ENCODE assay signal across 8 cellular contexts in genomic region chr17:38349097-38349904, GRCh38. TPM values are rescaled to one million over a fixed set of nuclear protein-coding genes. Genes with fewer than 3 reads are reported as not detected.
A peak's percentile ranks its signal among the peaks of the same experiment; 100 is the strongest.
DNase-seq lines count a peak whose midpoint lies in the region; ATAC-seq and TF ChIP-seq lines count a peak whose summit lies in the region.

No MANE protein-coding gene starts in this region.

- no peak overlapping the region for H3K4me3 Mint-ChIP-seq in CD14-positive monocyte

- no peak overlapping the region for H3K4me3 ChIP-seq in ectodermal cell (ENCODE audit: insufficient read depth, low read depth, low read length)

- peaks cover 12% of the 10 kb centered on the region for H3K4me1 ChIP-seq in ectodermal cell (ENCODE audit: control insufficient read depth, insufficient read depth, low read length)

- peaks cover 6% of the 10 kb centered on the region for H3K27me3 ChIP-seq in ectodermal cell (ENCODE audit: control insufficient read depth, insufficient read depth, low read length, poor library complexity, severe bottlenecking)

- intact Hi-C loops in CD14-positive monocyte (cut with micrococcal nuclease) = loop anchor here (1.0 kb wide), 1 partner anchor 65 kb away; no protein-coding TSS in a partner anchor

- no peaks in the 10 kb centered on the region for H3K36me3 Mint-ChIP-seq in CD14-positive monocyte

- H3K9me3 ChIP-seq in ectodermal cell (ENCODE audit: control insufficient read depth, low read length) = no peaks in the 10 kb centered on the region

- WGBS in ectodermal cell, 2 experiments = 37 to 41% methylated on average over 10 of the region's 10 CpGs

- H3K4me1 Mint-ChIP-seq in CD14-positive monocyte = peaks cover 23% of the 10 kb centered on the region

- DNase-seq in CD14-positive monocyte (ENCODE audit: low spot score) (peak; percentile 74), HS-5 (ENCODE audit: low read depth) (peak; percentile 42), NCI-H82 treated with DMSO at 0.1 percent for 48 hours (lab: John Stamatoyannopoulos, UW; ENCODE audit: unreplicated experiment) (peak; percentile 86), medulla oblongata (ENCODE audit: extremely low spot score) (peak; percentile 95)
- peak; percentile 89 to 92 for DNase-seq in activated CD4-positive, alpha-beta T cell treated with anti-CD3 and anti-CD28 coated beads, Interleukin-2, amount 50 U/mL, for 48 hours
- DNase-seq in stimulated activated CD8-positive, alpha-beta memory T cell treated with anti-CD3 and anti-CD28 coated beads, Interleukin-15, amount 100 ng/mL, for 24 hours (ENCODE audit: low read depth) = peak; percentile 50

- H3K27me3 Mint-ChIP-seq in CD14-positive monocyte (ENCODE audit: low read depth in 3 of 3) = peaks cover 0 to 2% (median 1%) of the 10 kb centered on the region in 3 donors

- H3K27ac Mint-ChIP-seq in CD14-positive monocyte = peak overlapping the region in 2 of 7 donors; percentile 51 to 81

- H3K9me3 Mint-ChIP-seq in CD14-positive monocyte = no peaks in the 10 kb centered on the region

- no peaks in the 10 kb centered on the region for H3K36me3 ChIP-seq in ectodermal cell (ENCODE audit: control insufficient read depth, insufficient read depth, low read length)

- ATAC-seq in GM18505 (IDR thresholded peaks at IDR 0.05; ENCODE audit: unreplicated experiment) = no peak

- no peak for TF ChIP-seq POLR2A in GM18505 (IDR thresholded peaks at IDR 0.05; ENCODE audit: borderline replicate concordance, extremely low read depth, insufficient read depth, insufficient read length)

- H3K27ac ChIP-seq in ectodermal cell (ENCODE audit: insufficient read depth, low read depth, low read length, poor library complexity, severe bottlenecking) = peak overlapping the region; percentile 27

- peak; percentile 85 for TF ChIP-seq CTCF in CD14-positive monocyte (IDR thresholded peaks at IDR 0.05)

RNA-seq across cellular contexts. Expression of gene SOCS7, which starts 2.3 kb away (rescaled TPM):
- under 1 TPM; 0.14 to 0.15 TPM for polyA plus RNA-seq in CD14-positive monocyte
- polyA plus RNA-seq in ectodermal cell (2013, experiment 1 of 4) = 20.6 TPM
- polyA plus RNA-seq in ectodermal cell (2013, experiment 2 of 4) = 21.6 TPM
- polyA plus RNA-seq in ectodermal cell (2013, experiment 3 of 4) = 12.8 TPM
- 16.4 TPM for polyA plus RNA-seq in ectodermal cell (2013, experiment 4 of 4)

RNA-seq across cellular contexts. Expression of gene GPR179, which starts 5.5 kb away (rescaled TPM):
- polyA plus RNA-seq in CD14-positive monocyte = not detected
- polyA plus RNA-seq in ectodermal cell (2013, experiment 1 of 4) = not detected
- 0.09 TPM for polyA plus RNA-seq in ectodermal cell (2013, experiment 2 of 4)
- not detected for polyA plus RNA-seq in ectodermal cell (2013, experiment 3 of 4)
- polyA plus RNA-seq in ectodermal cell (2013, experiment 4 of 4) = 0.04 TPM

RNA-seq across cellular contexts. Expression of gene MRPL45, which starts 52.3 kb away (rescaled TPM):
- polyA plus RNA-seq in CD14-positive monocyte = 10 to 100 TPM; 19.8 to 20.8 TPM
- polyA plus RNA-seq in ectodermal cell (2013, experiment 1 of 4) = 62.9 TPM
- polyA plus RNA-seq in ectodermal cell (2013, experiment 2 of 4) = 67.6 TPM
- polyA plus RNA-seq in ectodermal cell (2013, experiment 3 of 4) = 56.4 TPM
- 59.6 TPM for polyA plus RNA-seq in ectodermal cell (2013, experiment 4 of 4)

Comparison
In these comparisons a context has a peak if more than half of its experiments do, and no peak if none do; other contexts are left out.
1. DNase-seq: peak in every context shown above with its lines; median percentile 95 in medulla oblongata; 90 in activated CD4-positive, alpha-beta T cell treated with anti-CD3 and anti-CD28 coated beads, Interleukin-2, amount 50 U/mL, for 48 hours; 86 in NCI-H82 treated with DMSO at 0.1 percent for 48 hours; 74 in CD14-positive monocyte; 50 in stimulated activated CD8-positive, alpha-beta memory T cell treated with anti-CD3 and anti-CD28 coated beads, Interleukin-15, amount 100 ng/mL, for 24 hours; 42 in HS-5.